Comparison of ENCODE assay signal across 36 cellular contexts in genomic region chr6:94446120-94446519, GRCh38.
"Had no signal": no experiment of that assay in that cellular context is flagged by ENCODE, and none has a peak within 500 bp of the region (broad histone marks: within the 10 kb centered on the region; RNA-seq: fewer than 3 reads in every experiment).

No MANE protein-coding gene starts in this region.

- H3K36me3 Mint-ChIP-seq: activated CD4-positive, alpha-beta memory T cell treated with anti-CD3 and anti-CD28 coated beads for 36 hours; activated naive CD4-positive, alpha-beta T cell treated with anti-CD3 and anti-CD28 coated beads, Interleukin-2, amount 10 ng/mL, durations not matched to agents 7 days and 5 days; activated naive CD4-positive, alpha-beta T cell treated with anti-CD3 and anti-CD28 coated beads, Interleukin-2, amount 50 U/mL, for 24 hours; activated naive CD8-positive, alpha-beta T cell; activated naive CD8-positive, alpha-beta T cell treated with anti-CD3 and anti-CD28 coated beads, Interleukin-2, amount 10 ng/mL, durations not matched to agents 7 days and 5 days had no signal

- H3K27me3 Mint-ChIP-seq: activated B cell treated with CpG ODN at 0.5 μM for 24 hours; activated CD4-positive, alpha-beta memory T cell treated with anti-CD3 and anti-CD28 coated beads for 36 hours; activated CD4-positive, alpha-beta T cell treated with anti-CD3 and anti-CD28 coated beads, Interleukin-2, amount 10 ng/mL, durations not matched to agents 24 days and 14 days; activated CD8-positive, alpha-beta T cell treated with anti-CD3 and anti-CD28 coated beads for 36 hours; activated naive CD4-positive, alpha-beta T cell treated with anti-CD3 and anti-CD28 coated beads, Interleukin-2, amount 10 ng/mL, durations not matched to agents 7 days and 5 days; activated naive CD4-positive, alpha-beta T cell treated with anti-CD3 and anti-CD28 coated beads, Interleukin-2, amount 50 U/mL, for 24 hours; activated naive CD8-positive, alpha-beta T cell; activated naive CD8-positive, alpha-beta T cell treated with anti-CD3 and anti-CD28 coated beads, Interleukin-2, amount 10 ng/mL, durations not matched to agents 7 days and 5 days; activated naive CD8-positive, alpha-beta T cell treated with anti-CD3 and anti-CD28 coated beads, Interleukin-2, amount 50 U/mL, for 24 hours; activated T-helper 17 cell treated with anti-CD3 and anti-CD28 coated beads, Interleukin-2, amount 50 U/mL, for 72 hours had no signal

- DNase-seq: activated B cell treated with CpG ODN at 0.5 μM for 24 hours; activated CD4-positive, alpha-beta memory T cell treated with anti-CD3 and anti-CD28 coated beads for 36 hours; activated CD4-positive, alpha-beta T cell treated with anti-CD3 and anti-CD28 coated beads for 4 hours; activated CD4-positive, alpha-beta T cell treated with anti-CD3 and anti-CD28 coated beads, Interleukin-2, amount 10 ng/mL, durations not matched to agents 24 days and 14 days; activated CD4-positive, alpha-beta T cell treated with anti-CD3 and anti-CD28 coated beads, Interleukin-2, amount 50 U/mL, for 1 hour; activated CD4-positive, alpha-beta T cell treated with anti-CD3 and anti-CD28 coated beads, Interleukin-2, amount 50 U/mL, for 4 hours; activated CD4-positive, CD25-positive, alpha-beta regulatory T cell treated with anti-CD3 and anti-CD28 coated beads, Interleukin-2, amount 50 U/mL, for 72 hours; activated CD8-positive, alpha-beta memory T cell treated with anti-CD3 and anti-CD28 coated beads, Interleukin-2, amount 50 U/mL, for 4 hours; activated CD8-positive, alpha-beta T cell treated with anti-CD3 and anti-CD28 coated beads for 36 hours; activated effector memory CD4-positive, alpha-beta T cell treated with anti-CD3 and anti-CD28 coated beads, Interleukin-2, amount 50 U/mL, for 16 hours; activated gamma-delta T cell treated with Interleukin-2 at 50 U/mL for 16 hours; activated naive CD4-positive, alpha-beta T cell; activated naive CD4-positive, alpha-beta T cell treated with anti-CD3 and anti-CD28 coated beads, Interleukin-2, amount 10 ng/mL, durations not matched to agents 7 days and 5 days; activated naive CD8-positive, alpha-beta T cell treated with anti-CD3 and anti-CD28 coated beads, Interleukin-2, amount 10 ng/mL, durations not matched to agents 7 days and 5 days; activated naive CD8-positive, alpha-beta T cell treated with anti-CD3 and anti-CD28 coated beads, Interleukin-2, amount 50 U/mL, for 24 hours; activated T-cell treated with anti-CD3 and anti-CD28 coated beads for 4 hours; activated T-cell treated with anti-CD3 and anti-CD28 coated beads, Interleukin-2, amount 50 U/mL, for 1 hour; activated T-cell treated with anti-CD3 and anti-CD28 coated beads, Interleukin-2, amount 50 U/mL, for 48 hours; amygdala; anterior cingulate cortex; body of pancreas; brain microvascular endothelial cell; central memory CD4-positive, alpha-beta T cell; T-helper 1 cell; T-helper 2 cell; T-helper 9 cell had no signal

- H3K4me1 ChIP-seq: ascending aorta, body of pancreas, breast epithelium had no signal

- FAIRE-seq: TTC549 had no signal

- H3K27me3 ChIP-seq: ascending aorta, body of pancreas, brain microvascular endothelial cell, breast epithelium had no signal

- H3K4me3 Mint-ChIP-seq: activated B cell treated with CpG ODN at 0.5 μM for 24 hours; activated CD4-positive, alpha-beta memory T cell treated with anti-CD3 and anti-CD28 coated beads for 36 hours; activated CD4-positive, alpha-beta T cell treated with anti-CD3 and anti-CD28 coated beads, Interleukin-2, amount 10 ng/mL, durations not matched to agents 24 days and 14 days; activated CD8-positive, alpha-beta T cell treated with anti-CD3 and anti-CD28 coated beads for 36 hours; activated naive CD4-positive, alpha-beta T cell treated with anti-CD3 and anti-CD28 coated beads, Interleukin-2, amount 10 ng/mL, durations not matched to agents 7 days and 5 days; activated naive CD4-positive, alpha-beta T cell treated with anti-CD3 and anti-CD28 coated beads, Interleukin-2, amount 50 U/mL, for 24 hours; activated naive CD8-positive, alpha-beta T cell; activated naive CD8-positive, alpha-beta T cell treated with anti-CD3 and anti-CD28 coated beads, Interleukin-2, amount 10 ng/mL, durations not matched to agents 7 days and 5 days; activated naive CD8-positive, alpha-beta T cell treated with anti-CD3 and anti-CD28 coated beads, Interleukin-2, amount 50 U/mL, for 24 hours; activated T-helper 1 cell treated with anti-CD3 and anti-CD28 coated beads, Interleukin-12 subunit alpha, Interleukin-12 subunit beta, Interleukin-2, Interleukin-4 antibody, amounts not matched to agents 30 ng/mL and 10 ng/mL and 1 ng/mL, durations not matched to agents 14 hours and 24 hours and 36 hours; activated T-helper 17 cell treated with anti-CD3 and anti-CD28 coated beads, Interleukin-2, amount 50 U/mL, for 72 hours; T-helper 1 cell treated with Interleukin-12 subunit alpha and Interleukin-12 subunit beta and Interleukin-4 antibody, amounts not matched to agents 30 μg/mL and 1 μg/mL, for 36 hours; T-helper 2 cell treated with Interferon-gamma antibody and Interleukin-4, amounts not matched to agents 5 μg/mL and 100 μg/mL, for 36 hours had no signal

- H3K4me1 Mint-ChIP-seq: activated B cell treated with CpG ODN at 0.5 μM for 24 hours; activated CD4-positive, alpha-beta T cell treated with anti-CD3 and anti-CD28 coated beads, Interleukin-2, amount 10 ng/mL, durations not matched to agents 24 days and 14 days; activated naive CD4-positive, alpha-beta T cell treated with anti-CD3 and anti-CD28 coated beads, Interleukin-2, amount 10 ng/mL, durations not matched to agents 7 days and 5 days; activated naive CD4-positive, alpha-beta T cell treated with anti-CD3 and anti-CD28 coated beads, Interleukin-2, amount 50 U/mL, for 24 hours; activated naive CD8-positive, alpha-beta T cell treated with anti-CD3 and anti-CD28 coated beads, Interleukin-2, amount 10 ng/mL, durations not matched to agents 7 days and 5 days; activated naive CD8-positive, alpha-beta T cell treated with anti-CD3 and anti-CD28 coated beads, Interleukin-2, amount 50 U/mL, for 24 hours; activated T-helper 17 cell treated with anti-CD3 and anti-CD28 coated beads, Interleukin-2, amount 50 U/mL, for 72 hours had no signal

- H3K27ac ChIP-seq: ascending aorta, body of pancreas, brain microvascular endothelial cell, breast epithelium, VCaP had no signal

- H3K4me3 ChIP-seq: ascending aorta, body of pancreas, breast epithelium had no signal

- H3K36me3 ChIP-seq: ascending aorta, brain microvascular endothelial cell, breast epithelium had no signal

- ATAC-seq: activated CD8-positive, alpha-beta T cell treated with anti-CD3 and anti-CD28 coated beads for 36 hours; activated naive CD8-positive, alpha-beta T cell treated with anti-CD3 and anti-CD28 coated beads, Interleukin-2, amount 50 U/mL, for 24 hours; activated T-helper 17 cell treated with anti-CD3 and anti-CD28 coated beads, Interleukin-2, amount 50 U/mL, for 72 hours; body of pancreas had no signal

- H3K27ac Mint-ChIP-seq: activated B cell treated with CpG ODN at 0.5 μM for 24 hours; activated CD4-positive, alpha-beta memory T cell treated with anti-CD3 and anti-CD28 coated beads for 36 hours; activated CD4-positive, alpha-beta T cell treated with anti-CD3 and anti-CD28 coated beads, Interleukin-2, amount 10 ng/mL, durations not matched to agents 24 days and 14 days; activated CD8-positive, alpha-beta T cell treated with anti-CD3 and anti-CD28 coated beads for 36 hours; activated naive CD4-positive, alpha-beta T cell treated with anti-CD3 and anti-CD28 coated beads, Interleukin-2, amount 10 ng/mL, durations not matched to agents 7 days and 5 days; activated naive CD4-positive, alpha-beta T cell treated with anti-CD3 and anti-CD28 coated beads, Interleukin-2, amount 50 U/mL, for 24 hours; activated naive CD8-positive, alpha-beta T cell; activated naive CD8-positive, alpha-beta T cell treated with anti-CD3 and anti-CD28 coated beads, Interleukin-2, amount 10 ng/mL, durations not matched to agents 7 days and 5 days; activated naive CD8-positive, alpha-beta T cell treated with anti-CD3 and anti-CD28 coated beads, Interleukin-2, amount 50 U/mL, for 24 hours; activated T-helper 1 cell treated with anti-CD3 and anti-CD28 coated beads, Interleukin-12 subunit alpha, Interleukin-12 subunit beta, Interleukin-2, Interleukin-4 antibody, amounts not matched to agents 30 ng/mL and 10 ng/mL and 1 ng/mL, durations not matched to agents 14 hours and 24 hours and 36 hours; activated T-helper 17 cell treated with anti-CD3 and anti-CD28 coated beads, Interleukin-2, amount 50 U/mL, for 72 hours; T-helper 1 cell treated with Interleukin-12 subunit alpha and Interleukin-12 subunit beta and Interleukin-4 antibody, amounts not matched to agents 30 μg/mL and 1 μg/mL, for 36 hours; T-helper 2 cell treated with Interferon-gamma antibody and Interleukin-4, amounts not matched to agents 5 μg/mL and 100 μg/mL, for 36 hours had no signal

- H3K9me3 ChIP-seq: ascending aorta, body of pancreas, breast epithelium had no signal
